Comparison of ENCODE assay signal across 16 cellular contexts in genomic region chr4:11514780-11515432, GRCh38.
"Had no signal": no experiment of that assay in that cellular context is flagged by ENCODE, and none has a peak within 500 bp of the region (broad histone marks: within the 10 kb centered on the region; RNA-seq: fewer than 3 reads in every experiment).

No MANE protein-coding gene starts in this region.

- H3K9me3 ChIP-seq: body of pancreas, colonic mucosa, gastroesophageal sphincter, prostate gland, suprapubic skin, upper lobe of left lung had no signal

- ATAC-seq: activated CD8-positive, alpha-beta T cell treated with anti-CD3 and anti-CD28 coated beads for 36 hours; activated T-cell treated with anti-CD3 and anti-CD28 coated beads, Interleukin-2, amount 50 U/mL, for 4 hours; body of pancreas; gastroesophageal sphincter; left ventricle myocardium superior had no signal

- H3K27me3 ChIP-seq: body of pancreas, colonic mucosa, gastroesophageal sphincter, suprapubic skin, upper lobe of left lung had no signal

- H3K4me3 ChIP-seq: body of pancreas, colonic mucosa, gastroesophageal sphincter, prostate gland, SK-N-MC, suprapubic skin, upper lobe of left lung had no signal

- DNase-seq: activated CD4-positive, alpha-beta T cell treated with anti-CD3 and anti-CD28 coated beads for 48 hours; activated CD8-positive, alpha-beta T cell treated with anti-CD3 and anti-CD28 coated beads for 36 hours; activated gamma-delta T cell; activated naive CD8-positive, alpha-beta T cell treated with anti-CD3 and anti-CD28 coated beads for 36 hours; activated T-cell treated with anti-CD3 and anti-CD28 coated beads, Interleukin-2, amount 50 U/mL, for 4 hours; amygdala; body of pancreas; central memory CD4-positive, alpha-beta T cell; colonic mucosa; left ventricle myocardium superior; small intestine; upper lobe of left lung had no signal

- H3K27ac ChIP-seq: body of pancreas, colonic mucosa, gastroesophageal sphincter, prostate gland, SK-N-MC, suprapubic skin, upper lobe of left lung had no signal

- H3K4me1 ChIP-seq: body of pancreas, colonic mucosa, gastroesophageal sphincter, prostate gland, suprapubic skin, upper lobe of left lung had no signal

- H3K36me3 ChIP-seq: colonic mucosa, gastroesophageal sphincter, prostate gland, suprapubic skin, upper lobe of left lung had no signal
